ENCODE assay signal across 27 cellular contexts in genomic region chr2:118604346-118604745, GRCh38.
"Had no signal": no experiment of that assay in that cellular context is flagged by ENCODE, and none has a peak within 500 bp of the region (broad histone marks: within the 10 kb centered on the region; RNA-seq: fewer than 3 reads in every experiment).

No MANE protein-coding gene starts in this region.

- ATAC-seq: activated CD4-positive, alpha-beta T cell treated with anti-CD3 and anti-CD28 coated beads for 36 hours; activated T-helper 17 cell treated with anti-CD3 and anti-CD28 coated beads, Interleukin-2, amount 50 U/mL, for 72 hours; Panc1; Right ventricle myocardium inferior had no signal

- H3K9me3 ChIP-seq: MG63, SJCRH30, SK-N-SH had no signal

- H3K36me3 ChIP-seq: MG63, SJCRH30, WERI-Rb-1 had no signal

- H3K9ac ChIP-seq: SK-N-SH had no signal

- H3K27me3 ChIP-seq: MG63, SJCRH30 had no signal

- H3K27ac ChIP-seq: SJCRH30, WERI-Rb-1 had no signal

- H3K4me2 ChIP-seq: SK-N-SH had no signal

- H3K4me3 ChIP-seq: MG63, SJCRH30 had no signal

- H3K4me1 ChIP-seq: SJCRH30 had no signal

- DNase-seq: activated CD4-positive, alpha-beta memory T cell treated with anti-CD3 and anti-CD28 coated beads, Interleukin-2, amount 10 ng/mL, durations not matched to agents 7 days and 5 days; activated CD4-positive, alpha-beta T cell treated with anti-CD3 and anti-CD28 coated beads for 36 hours; activated CD4-positive, alpha-beta T cell treated with anti-CD3 and anti-CD28 coated beads, Interleukin-2, amount 50 U/mL, for 1 hour; activated gamma-delta T cell; activated naive CD4-positive, alpha-beta T cell treated with anti-CD3 and anti-CD28 coated beads for 36 hours; activated T-cell treated with anti-CD3 and anti-CD28 coated beads for 4 hours; activated T-cell treated with anti-CD3 and anti-CD28 coated beads, Interleukin-2, amount 50 U/mL, for 48 hours; MG63; MV-4-11; NCI-H1092 treated with DMSO at 0.1 percent for 48 hours; NCI-H1417 treated with DMSO at 0.1 percent for 48 hours; NCI-H1694; NCI-H2029; NCI-H2107; NCI-H2171 treated with DMSO at 0.1 percent for 48 hours; NCI-H226; NCI-H510A; NCI-H526 treated with DMSO at 0.1 percent for 48 hours; NCI-H82; RPMI8226; SJCRH30; SK-N-SH; T-helper 1 cell; WERI-Rb-1 had no signal
